ENCODE assay signal across 33 cellular contexts in the genomic region with DNA sequence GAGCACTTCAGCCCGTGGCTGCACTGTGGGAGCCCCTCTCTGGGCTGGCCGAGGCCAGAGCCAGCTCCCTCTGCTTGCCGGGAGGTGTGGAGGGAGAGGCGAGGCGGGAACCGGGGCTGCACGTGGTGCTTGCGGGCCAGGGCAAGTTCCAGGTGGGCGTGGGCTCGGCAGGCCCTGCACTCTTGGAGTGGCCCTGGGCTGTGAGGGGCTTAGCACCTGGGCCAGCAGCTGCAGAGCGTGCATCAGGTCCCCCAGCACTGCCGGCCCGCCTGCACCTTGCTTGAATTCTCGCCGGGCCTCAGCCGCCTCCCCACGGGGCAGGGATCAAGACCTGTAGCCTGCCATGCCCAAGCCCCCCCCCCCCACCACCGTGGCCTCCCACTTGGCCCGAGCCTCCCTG. TPM values are rescaled to one million over a fixed set of nuclear protein-coding genes. Genes with fewer than 3 reads are reported as not detected.
DNase-seq lines count a peak whose midpoint lies in the region; ATAC-seq, FAIRE-seq and TF ChIP-seq lines count a peak whose summit lies in the region.
"Had no signal": no experiment of that assay in that cellular context is flagged by ENCODE, and none has a peak within 500 bp of the region (broad histone marks: within the 10 kb centered on the region; RNA-seq: fewer than 3 reads in every experiment).

No MANE protein-coding gene starts in this region.

- no peak overlapping the region for H3K4me3 Mint-ChIP-seq in chondrocyte (ENCODE audit: unreplicated experiment)
- H3K4me3 Mint-ChIP-seq: B cell; CD14-positive monocyte; CD4-positive, alpha-beta memory T cell; CD4-positive, alpha-beta T cell; CD4-positive, CD25-positive, alpha-beta regulatory T cell; CD8-positive, alpha-beta memory T cell; CD8-positive, alpha-beta T cell had no signal

- no peak overlapping the region for H3K4me2 ChIP-seq in GM23248 (ENCODE audit: unreplicated experiment)
- H3K4me2 ChIP-seq: A549; BLaER1; BLaER1 treated with 17β-estradiol and CSF1 and Interleukin-3, amounts not matched to agents 10 nM and 100 nM had no signal

- H3K27ac ChIP-seq in kidney (ENCODE audit: low read depth in 2 of 2, low read length in 2 of 2) (no peak overlapping the region), GM23248 (no peak overlapping the region)
- H3K27ac ChIP-seq: 22Rv1; A549; BLaER1; BLaER1 treated with 17β-estradiol and CSF1 and Interleukin-3, amounts not matched to agents 10 nM and 100 nM; C4-2B had no signal

- no peak overlapping the region for H2AFZ ChIP-seq in GM23248

- 40 to 65% methylated on average over 5 to 7 of the region's 19 CpGs for WGBS in GM23248 (ENCODE audit: low coverage in 1 of 2, low lambda C conversion rate in 2 of 2, missing lambda C conversion rate in 2 of 2), 2 experiments

- H3K36me3 Mint-ChIP-seq in chondrocyte (ENCODE audit: low read depth): no peaks in the 10 kb centered on the region
- H3K36me3 Mint-ChIP-seq: CD14-positive monocyte; CD4-positive, alpha-beta memory T cell; CD4-positive, CD25-positive, alpha-beta regulatory T cell; CD8-positive, alpha-beta memory T cell; CD8-positive, alpha-beta T cell had no signal

- no peaks in the 10 kb centered on the region for H3K4me1 Mint-ChIP-seq in chondrocyte (ENCODE audit: low read depth)
- H3K4me1 Mint-ChIP-seq: B cell; CD14-positive monocyte; CD4-positive, alpha-beta memory T cell; CD4-positive, CD25-positive, alpha-beta regulatory T cell; CD8-positive, alpha-beta memory T cell had no signal

- DNase-seq in chondrocyte (ENCODE audit: low spot score) (peak; percentile 68), kidney (peak; percentile 58), GM23248 (no peak)
- DNase-seq: 8988T; ACHN; AML-193; BE2C; C1 segment of cervical spinal cord; Caco-2; Calu3; CD4-positive, alpha-beta memory T cell; CD4-positive, alpha-beta T cell; CD4-positive, CD25-positive, alpha-beta regulatory T cell; CD8-positive, alpha-beta memory T cell; CD8-positive, alpha-beta T cell; COR-L47; DMS 273 treated with DMSO at 0.1 percent for 48 hours; DMS153; DMS53; DMS79; DMS79 treated with DMSO at 0.1 percent for 48 hours; DND-41; EL had no signal

- H3K9ac ChIP-seq in kidney (ENCODE audit: low read length in 2 of 2): no peak overlapping the region
- H3K9ac ChIP-seq in GM23248: no peak overlapping the region
- H3K9ac ChIP-seq: BLaER1; BLaER1 treated with 17β-estradiol and CSF1 and Interleukin-3, amounts not matched to agents 10 nM and 100 nM had no signal

- H3F3A ChIP-seq in GM23248 (ENCODE audit: insufficient read depth): no peaks in the 10 kb centered on the region

- FAIRE-seq in kidney (lab: Jason Lieb, UNC): no peak
- FAIRE-seq: A204.1, A549, D721Med had no signal

- no peaks in the 10 kb centered on the region for H3K4me1 ChIP-seq in kidney (ENCODE audit: control insufficient read depth in 1 of 2, insufficient read depth in 1 of 2, low read depth in 1 of 2, low read length in 2 of 2)
- H3K4me1 ChIP-seq in GM23248 (ENCODE audit: insufficient read depth): no peaks in the 10 kb centered on the region
- H3K4me1 ChIP-seq: A549; BE2C; BLaER1; BLaER1 treated with 17β-estradiol and CSF1 and Interleukin-3, amounts not matched to agents 10 nM and 100 nM; Caco-2 had no signal

- TF ChIP-seq CTCF in chondrocyte (IDR thresholded peaks at IDR 0.05) (no peak), kidney (IDR thresholded peaks at IDR 0.05; ENCODE audit: borderline replicate concordance, extremely low read depth, insufficient read depth) (no peak)

- H3K36me3 ChIP-seq in kidney (ENCODE audit: control insufficient read depth in 1 of 2, insufficient read depth in 2 of 2, low read length in 2 of 2): no peaks in the 10 kb centered on the region
- no peaks in the 10 kb centered on the region for H3K36me3 ChIP-seq in GM23248 (ENCODE audit: low read depth)
- H3K36me3 ChIP-seq: BE2C; BLaER1; BLaER1 treated with 17β-estradiol and CSF1 and Interleukin-3, amounts not matched to agents 10 nM and 100 nM had no signal

- H3K79me2 ChIP-seq in GM23248 (ENCODE audit: insufficient read depth): no peaks in the 10 kb centered on the region

- intact Hi-C loops in kidney (cut with DNase I): no loop called here

- no peaks in the 10 kb centered on the region for H3K27me3 ChIP-seq in GM23248 (replicated peaks; ENCODE audit: insufficient read depth)
- H3K27me3 ChIP-seq: BE2C had no signal

- no peaks in the 10 kb centered on the region for H3K9me2 ChIP-seq in GM23248 (ENCODE audit: insufficient read depth)

- no peaks in the 10 kb centered on the region for H4K20me1 ChIP-seq in GM23248 (ENCODE audit: insufficient read depth)
- H4K20me1 ChIP-seq: BLaER1; BLaER1 treated with 17β-estradiol and CSF1 and Interleukin-3, amounts not matched to agents 10 nM and 100 nM had no signal

- H3K27ac Mint-ChIP-seq in chondrocyte (ENCODE audit: unreplicated experiment): no peak overlapping the region
- H3K27ac Mint-ChIP-seq: B cell; CD14-positive monocyte; CD4-positive, alpha-beta memory T cell; CD4-positive, alpha-beta T cell; CD4-positive, CD25-positive, alpha-beta regulatory T cell; CD8-positive, alpha-beta memory T cell; CD8-positive, alpha-beta T cell had no signal

- no peak for ATAC-seq in GM18519 (IDR thresholded peaks at IDR 0.05; ENCODE audit: low FRiP score, unreplicated experiment)
- ATAC-seq: A549; CD8-positive, alpha-beta T cell had no signal

- H3K9me3 ChIP-seq in kidney (ENCODE audit: control insufficient read depth in 1 of 2, low read length in 2 of 2): no peaks in the 10 kb centered on the region
- no peaks in the 10 kb centered on the region for H3K9me3 ChIP-seq in GM23248 (ENCODE audit: low read depth)
- H3K9me3 ChIP-seq: A549, BE2C, Caco-2 had no signal

- in situ Hi-C loops in GM23248 (cut with MboI): no loop called here

- no peaks in the 10 kb centered on the region for H3K27me3 Mint-ChIP-seq in chondrocyte (ENCODE audit: low read depth)
- H3K27me3 Mint-ChIP-seq: B cell; CD4-positive, alpha-beta T cell; CD4-positive, CD25-positive, alpha-beta regulatory T cell had no signal

- no peak overlapping the region for H3K4me3 ChIP-seq in kidney (ENCODE audit: low read length in 2 of 2)
- no peak overlapping the region for H3K4me3 ChIP-seq in GM23248
- H3K4me3 ChIP-seq: A549; BLaER1; BLaER1 treated with 17β-estradiol and CSF1 and Interleukin-3, amounts not matched to agents 10 nM and 100 nM had no signal

- H3K9me3 Mint-ChIP-seq in chondrocyte (ENCODE audit: low read depth): peaks cover 18% of the 10 kb centered on the region
- H3K9me3 Mint-ChIP-seq: CD4-positive, alpha-beta T cell had no signal

RNA-seq across cellular contexts. Expression of a gene that starts 28.9 kb away (rescaled TPM):
- total RNA-seq in chondrocyte (23.6 to 33.0 TPM (median 25.6 TPM) in 3 replicates), kidney (26.5 TPM)
- polyA plus RNA-seq in kidney (ENCODE audit: insufficient read depth, low read depth, low replicate concordance) (7.2 TPM), GM23248 (2016; fragmentation: Nextera tagmentation; extraction: Ambion mirVana) (5.8 and 5.9 TPM in 2 replicates)
- total RNA-seq in GM23248 (2014; rRNA removed; shearing (Covaris generic)): 4.9 and 11.3 TPM in 2 replicates
